Comparison of ENCODE assay signal across 3 cellular contexts in the genomic region with DNA sequence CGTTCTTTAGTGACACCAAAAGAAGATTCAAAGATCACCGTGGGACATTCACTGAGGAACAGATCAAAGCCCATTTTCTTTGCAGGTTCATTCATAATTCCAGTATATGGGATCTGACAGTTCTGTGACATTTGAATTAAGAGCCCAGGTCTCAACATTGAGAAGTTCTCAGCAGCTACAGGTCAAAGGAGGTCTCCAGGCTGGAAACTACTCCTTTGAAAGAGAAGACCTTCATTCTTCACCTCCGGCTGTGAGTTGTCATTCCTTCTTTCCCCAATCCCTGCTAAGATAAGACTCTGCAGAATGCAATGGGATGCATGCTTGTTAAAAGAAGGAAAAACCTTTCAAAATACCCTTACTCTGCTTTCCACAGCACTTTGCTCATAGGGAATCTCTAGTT.
"Had no signal": no experiment of that assay in that cellular context is flagged by ENCODE, and none has a peak within 500 bp of the region (broad histone marks: within the 10 kb centered on the region; RNA-seq: fewer than 3 reads in every experiment).

No MANE protein-coding gene starts in this region.

- DNase-seq: GDM1, GF-D8 had no signal

- ATAC-seq: GM12878 had no signal

- H3K4me3 ChIP-seq: GM12878 had no signal
